ENCODE assay signal across 17 cellular contexts in the genomic region with DNA sequence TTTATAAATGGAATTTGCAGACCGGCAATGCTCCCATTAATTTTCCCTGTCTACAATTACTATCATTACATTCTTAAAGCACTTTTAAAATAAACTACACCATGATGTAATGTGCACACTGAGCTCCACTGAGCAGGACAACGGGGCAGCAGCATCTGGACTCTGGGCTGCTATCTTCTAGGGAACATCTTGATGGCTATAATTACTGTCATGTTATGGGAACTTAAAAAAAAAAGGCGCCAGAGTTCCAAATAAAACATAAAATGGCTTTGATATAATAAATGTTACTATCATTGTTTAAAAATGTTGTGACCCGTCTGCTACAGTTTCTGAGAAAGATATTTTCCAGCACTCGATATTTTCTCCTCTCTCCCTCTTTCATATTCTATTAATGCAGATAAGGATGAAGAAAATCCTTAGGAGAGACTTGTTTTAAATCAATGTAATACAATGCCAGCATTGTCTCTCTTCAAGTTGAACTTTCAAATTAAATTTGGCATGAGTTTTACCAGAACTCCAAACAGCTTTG.
DNase-seq lines count a peak whose midpoint lies in the region; ATAC-seq and TF ChIP-seq lines count a peak whose summit lies in the region.
"Had no signal": no experiment of that assay in that cellular context is flagged by ENCODE, and none has a peak within 500 bp of the region (broad histone marks: within the 10 kb centered on the region; RNA-seq: fewer than 3 reads in every experiment).

No MANE protein-coding gene starts in this region.

- no peaks in the 10 kb centered on the region for H3K4me1 Mint-ChIP-seq in activated CD4-positive, alpha-beta T cell treated with anti-CD3 and anti-CD28 coated beads, Interleukin-2, amount 10 ng/mL, durations not matched to agents 24 days and 14 days

- no peaks in the 10 kb centered on the region for H3K36me3 Mint-ChIP-seq in activated CD4-positive, alpha-beta T cell treated with anti-CD3 and anti-CD28 coated beads, Interleukin-2, amount 10 ng/mL, durations not matched to agents 24 days and 14 days (ENCODE audit: low read depth)

- H3K79me2 ChIP-seq in SK-N-SH (ENCODE audit: insufficient read depth): no peaks in the 10 kb centered on the region

- no peaks in the 10 kb centered on the region for H3K27me3 Mint-ChIP-seq in activated CD4-positive, alpha-beta T cell treated with anti-CD3 and anti-CD28 coated beads, Interleukin-2, amount 10 ng/mL, durations not matched to agents 24 days and 14 days
- H3K27me3 Mint-ChIP-seq: B cell; CD4-positive, alpha-beta T cell had no signal

- H3K36me3 ChIP-seq in SK-N-SH (replicated peaks in 1 of 2; ENCODE audit: control insufficient read depth in 1 of 2, insufficient read depth in 2 of 2, low read length in 1 of 2) (no peaks in the 10 kb centered on the region), left ventricle myocardium inferior (no peaks in the 10 kb centered on the region), rectal smooth muscle tissue (ENCODE audit: control insufficient read depth, insufficient read depth, low read length) (no peaks in the 10 kb centered on the region)

- CTCF ChIA-PET in SK-N-SH (lab: Yijun Ruan, JAX): interaction anchor here (1.2 to 1.3 kb wide), 2 partner anchors 21 to 173 kb away, joined by 3 read pairs; no protein-coding TSS in a partner anchor

- H3K27ac Mint-ChIP-seq in activated CD4-positive, alpha-beta T cell treated with anti-CD3 and anti-CD28 coated beads, Interleukin-2, amount 10 ng/mL, durations not matched to agents 24 days and 14 days: no peak overlapping the region
- H3K27ac Mint-ChIP-seq: B cell; CD4-positive, alpha-beta T cell had no signal

- H3K4me3 ChIP-seq in SK-N-SH (ENCODE audit: low read depth in 2 of 2, low read length in 1 of 2): no peak overlapping the region
- H3K4me3 ChIP-seq in left ventricle myocardium inferior: no peak overlapping the region
- H3K4me3 ChIP-seq in rectal smooth muscle tissue (ENCODE audit: low read length): no peak overlapping the region
- H3K4me3 ChIP-seq: K562 had no signal

- H3K9ac ChIP-seq in SK-N-SH (no peak overlapping the region), rectal smooth muscle tissue (ENCODE audit: low read length) (no peak overlapping the region)

- H3K27me3 ChIP-seq in SK-N-SH (ENCODE audit: insufficient read depth) (no peaks in the 10 kb centered on the region), left ventricle myocardium inferior (ENCODE audit: low read depth) (no peaks in the 10 kb centered on the region), rectal smooth muscle tissue (ENCODE audit: control insufficient read depth, insufficient read depth, low read length) (no peaks in the 10 kb centered on the region)

- H3K4me2 ChIP-seq in SK-N-SH: peak overlapping the region; percentile 46; the same call in 1 of the 2 replicates

- peaks cover 36% of the 10 kb centered on the region for H3F3A ChIP-seq in SK-N-SH (replicated peaks; ENCODE audit: insufficient read depth)

- peaks cover 23 to 42% of the 10 kb centered on the region in 2 experiments for H3K4me1 ChIP-seq in SK-N-SH (ENCODE audit: control insufficient read depth in 1 of 2, insufficient read depth in 2 of 2, low read depth in 1 of 2, low read length in 1 of 2)
- peaks cover 38% of the 10 kb centered on the region for H3K4me1 ChIP-seq in left ventricle myocardium inferior
- H3K4me1 ChIP-seq in rectal smooth muscle tissue (ENCODE audit: control insufficient read depth, insufficient read depth, low read length): peaks cover 41% of the 10 kb centered on the region

- TF ChIP-seq CTCF in SK-N-SH (IDR thresholded peaks at IDR 0.05): no peak
- TF ChIP-seq CTCF in left ventricle myocardium inferior (IDR thresholded peaks at IDR 0.05; ENCODE audit: borderline replicate concordance): no peak

- no peak for ATAC-seq in HG02973 (IDR thresholded peaks at IDR 0.05; ENCODE audit: unreplicated experiment)
- ATAC-seq: K562 had no signal

- 0 out of 2 replicates have a peak overlapping the region, but pooled peaks have one; percentile 21 for H2AFZ ChIP-seq in SK-N-SH (ENCODE audit: low read depth)

- H3K27ac ChIP-seq in SK-N-SH (ENCODE audit: low read depth in 2 of 2, low read length in 1 of 2) (peak overlapping the region; percentile 80 to 97), left ventricle myocardium inferior (replicated peaks) (peak overlapping the region; percentile 57), rectal smooth muscle tissue (ENCODE audit: low read depth, low read length) (peak overlapping the region; percentile 74)

- TF ChIP-seq RAD21 in SK-N-SH (IDR thresholded peaks at IDR 0.05; ENCODE audit: low read length): no peak

- no peaks in the 10 kb centered on the region for H4K20me1 ChIP-seq in SK-N-SH (ENCODE audit: insufficient read depth)

- H3K9me3 Mint-ChIP-seq in activated CD4-positive, alpha-beta T cell treated with anti-CD3 and anti-CD28 coated beads, Interleukin-2, amount 10 ng/mL, durations not matched to agents 24 days and 14 days: no peaks in the 10 kb centered on the region
- H3K9me3 Mint-ChIP-seq: CD4-positive, alpha-beta T cell had no signal

- H3K4me3 Mint-ChIP-seq in activated CD4-positive, alpha-beta T cell treated with anti-CD3 and anti-CD28 coated beads, Interleukin-2, amount 10 ng/mL, durations not matched to agents 24 days and 14 days: no peak overlapping the region
- H3K4me3 Mint-ChIP-seq: B cell; CD4-positive, alpha-beta T cell had no signal

- 11% methylated on average over 5 of the region's 5 CpGs for WGBS in SK-N-SH (ENCODE audit: low lambda C conversion rate)

- POLR2A ChIA-PET in SK-N-SH (lab: Yijun Ruan, JAX): no interaction called here

- H3K9me2 ChIP-seq in SK-N-SH: no peaks in the 10 kb centered on the region

- peak; percentile 91 to 92 for TF ChIP-seq EP300 in SK-N-SH (IDR thresholded peaks at IDR 0.05; ENCODE audit: borderline replicate concordance in 1 of 2, low read depth in 1 of 2, low read length in 1 of 2)

- DNase-seq in COLO829 (ENCODE audit: low spot score) (peak; percentile 58), SK-N-SH (peak; percentile 22), left ventricle myocardium inferior (no peak)
- no peak for DNase-seq in effector CD4-positive, alpha-beta T cell
- no peak for DNase-seq in activated CD4-positive, alpha-beta T cell treated with anti-CD3 and anti-CD28 coated beads, Interleukin-2, amount 10 ng/mL, durations not matched to agents 24 days and 14 days
- DNase-seq: ACHN; CD4-positive, alpha-beta T cell; GF-D8; HCEC 1CT; NCI-H187; NCI-H345; NCI-H526; SHP77 treated with DMSO at 0.1 percent for 48 hours had no signal

- H3K9me3 ChIP-seq in SK-N-SH: no peaks in the 10 kb centered on the region
- H3K9me3 ChIP-seq in left ventricle myocardium inferior (replicated peaks): no peaks in the 10 kb centered on the region

- intact Hi-C loops in left ventricle myocardium inferior (cut with micrococcal nuclease): no loop called here
- intact Hi-C loops in activated CD4-positive, alpha-beta T cell treated with anti-CD3 and anti-CD28 coated beads, Interleukin-2, amount 10 ng/mL, durations not matched to agents 24 days and 14 days (cut with micrococcal nuclease): no loop called here

TF ChIP-seq in SK-N-SH, 30 proteins besides CTCF, POLR2A, EP300 and RAD21:
- TF ChIP-seq RXRA (IDR thresholded peaks at IDR 0.05; ENCODE audit: borderline replicate concordance, low read depth): peak; percentile 37; the same call in 1 of the 2 replicates
- peak; percentile 83; the same call in 1 of the 2 replicates for TF ChIP-seq FOXM1 (IDR thresholded peaks at IDR 0.05; ENCODE audit: low read depth)
- no peak for TF ChIP-seq USF2 (IDR thresholded peaks at IDR 0.05; ENCODE audit: borderline replicate concordance, low read depth, low read length)
- peak; percentile 87 for TF ChIP-seq POLR2AphosphoS5 (IDR thresholded peaks at IDR 0.05; ENCODE audit: low read depth, low read length)
- peak; percentile 71 for TF ChIP-seq JUND (IDR thresholded peaks at IDR 0.05)
- no peak for TF ChIP-seq NRF1 (IDR thresholded peaks at IDR 0.05; ENCODE audit: low read depth, low read length)
- TF ChIP-seq PBX3 (IDR thresholded peaks at IDR 0.05): peak; percentile 95
- TF ChIP-seq, protein P1, sequence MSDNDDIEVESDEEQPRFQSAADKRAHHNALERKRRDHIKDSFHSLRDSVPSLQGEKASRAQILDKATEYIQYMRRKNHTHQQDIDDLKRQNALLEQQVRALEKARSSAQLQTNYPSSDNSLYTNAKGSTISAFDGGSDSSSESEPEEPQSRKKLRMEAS (IDR thresholded peaks at IDR 0.05; ENCODE audit: low read depth): no peak
- TF ChIP-seq NFIC (IDR thresholded peaks at IDR 0.05; ENCODE audit: borderline replicate concordance): peak; percentile 61
- TF ChIP-seq GATA2 (CRISPR knock-in tag; IDR thresholded peaks at IDR 0.05): 0 out of 2 replicates have a peak, but pooled peaks have one; percentile 25
- peak; percentile 98 for TF ChIP-seq TCF12 (IDR thresholded peaks at IDR 0.05)
- TF ChIP-seq TEAD4 (IDR thresholded peaks at IDR 0.05; ENCODE audit: borderline replicate concordance, insufficient read depth): peak; percentile 82

Comparison
In these comparisons a context has a peak if more than half of its experiments do, and no peak if none do; other contexts are left out.
1. DNase-seq: peak in COLO829 (single experiment) and SK-N-SH (single experiment); none in left ventricle myocardium inferior (single experiment), effector CD4-positive, alpha-beta T cell (single experiment) and activated CD4-positive, alpha-beta T cell treated with anti-CD3 and anti-CD28 coated beads, Interleukin-2, amount 10 ng/mL, durations not matched to agents 24 days and 14 days (single experiment).
2. Peak in every context shown above with its lines, with median percentiles within 50 percentile points of each other: H3K27ac ChIP-seq.